In genomic region chr11:83112886-83113285, GRCh38 we compare ENCODE assay signal across 26 cellular contexts.
"Had no signal": no experiment of that assay in that cellular context is flagged by ENCODE, and none has a peak within 500 bp of the region (broad histone marks: within the 10 kb centered on the region; RNA-seq: fewer than 3 reads in every experiment).

No MANE protein-coding gene starts in this region.

- H3K27me3 Mint-ChIP-seq: dendritic cell treated with granulocyte-macrophage colony-stimulating factor and Interleukin-4, amounts not matched to agents 40 ng/mL and 50 ng/mL, for 4 days; memory B cell; naive B cell; natural killer cell treated with Interleukin-12 subunit alpha and Interleukin-12 subunit beta and Interleukin-15 and Interleukin-18, amount 100 ng/mL, for 72 hours had no signal

- H3K27ac ChIP-seq: colonic mucosa, esophagus muscularis mucosa, foreskin keratinocyte, gastroesophageal sphincter, heart left ventricle, hepatocyte, neural progenitor cell, prostate gland, right atrium auricular region, sigmoid colon, thoracic aorta, tibial nerve, upper lobe of left lung had no signal

- H3K4me3 ChIP-seq: colonic mucosa, esophagus muscularis mucosa, gastroesophageal sphincter, heart left ventricle, hepatocyte, lung, mucosa of descending colon, neural progenitor cell, prostate gland, right atrium auricular region, sigmoid colon, thoracic aorta, tibial nerve, upper lobe of left lung had no signal

- DNase-seq: colonic mucosa; effector memory CD4-positive, alpha-beta T cell; foreskin keratinocyte; heart left ventricle; kidney; mucosa of descending colon; naive B cell; sigmoid colon; stimulated activated CD4-positive, alpha-beta T cell treated with anti-CD3 and anti-CD28 coated beads, Interleukin-2, amount 100 ng/mL, for 24 hours; stimulated activated CD4-positive, alpha-beta T cell treated with anti-CD3 and anti-CD28 coated beads, Interleukin-4, amount 100 ng/mL, for 24 hours; stimulated activated naive CD8-positive, alpha-beta T cell treated with anti-CD3 and anti-CD28 coated beads, Interleukin-15, Interleukin-2, amounts not matched to agents 100 U/mL and 50 U/mL, for 24 hours; upper lobe of left lung had no signal

- H2AFZ ChIP-seq: hepatocyte, neural progenitor cell had no signal

- H3K79me2 ChIP-seq: hepatocyte had no signal

- H3K36me3 Mint-ChIP-seq: natural killer cell treated with Interleukin-12 subunit alpha and Interleukin-12 subunit beta and Interleukin-15 and Interleukin-18, amount 100 ng/mL, for 72 hours; neural progenitor cell; stimulated activated effector memory CD8-positive, alpha-beta T cell treated with anti-CD3 and anti-CD28 coated beads, Interleukin-12 subunit alpha, Interleukin-12 subunit beta, amount 100 ng/mL, for 72 hours had no signal

- ATAC-seq: foreskin keratinocyte; gastroesophageal sphincter; heart left ventricle; left lobe of liver; mucosa of descending colon; natural killer cell treated with Interleukin-12 subunit alpha and Interleukin-12 subunit beta and Interleukin-15 and Interleukin-18, amount 100 ng/mL, for 72 hours; stimulated activated effector memory CD8-positive, alpha-beta T cell treated with anti-CD3 and anti-CD28 coated beads, Interleukin-12 subunit alpha, Interleukin-12 subunit beta, amount 100 ng/mL, for 72 hours; stimulated activated naive CD8-positive, alpha-beta T cell treated with anti-CD3 and anti-CD28 coated beads, Interleukin-15, Interleukin-2, amounts not matched to agents 100 U/mL and 50 U/mL, for 24 hours had no signal

- H3K9ac ChIP-seq: neural progenitor cell had no signal

- H3K27ac Mint-ChIP-seq: dendritic cell treated with granulocyte-macrophage colony-stimulating factor and Interleukin-4, amounts not matched to agents 40 ng/mL and 50 ng/mL, for 4 days; memory B cell; naive B cell; natural killer cell treated with Interleukin-12 subunit alpha and Interleukin-12 subunit beta and Interleukin-15 and Interleukin-18, amount 100 ng/mL, for 72 hours; neural progenitor cell; stimulated activated effector memory CD8-positive, alpha-beta T cell treated with anti-CD3 and anti-CD28 coated beads, Interleukin-12 subunit alpha, Interleukin-12 subunit beta, amount 100 ng/mL, for 72 hours had no signal

- H3K36me3 ChIP-seq: colonic mucosa, esophagus muscularis mucosa, gastroesophageal sphincter, heart left ventricle, neural progenitor cell, prostate gland, right atrium auricular region, sigmoid colon, thoracic aorta, tibial nerve, upper lobe of left lung had no signal

- H3K4me3 Mint-ChIP-seq: dendritic cell treated with granulocyte-macrophage colony-stimulating factor and Interleukin-4, amounts not matched to agents 40 ng/mL and 50 ng/mL, for 4 days; memory B cell; naive B cell; natural killer cell treated with Interleukin-12 subunit alpha and Interleukin-12 subunit beta and Interleukin-15 and Interleukin-18, amount 100 ng/mL, for 72 hours; neural progenitor cell; stimulated activated effector memory CD8-positive, alpha-beta T cell treated with anti-CD3 and anti-CD28 coated beads, Interleukin-12 subunit alpha, Interleukin-12 subunit beta, amount 100 ng/mL, for 72 hours had no signal

- H3K4me1 ChIP-seq: colonic mucosa, foreskin keratinocyte, prostate gland, right atrium auricular region had no signal

- H3K27me3 ChIP-seq: colonic mucosa, esophagus muscularis mucosa, foreskin keratinocyte, gastroesophageal sphincter, heart left ventricle, hepatocyte, neural progenitor cell, right atrium auricular region, sigmoid colon, tibial nerve, upper lobe of left lung had no signal

- H3K9me3 Mint-ChIP-seq: dendritic cell treated with granulocyte-macrophage colony-stimulating factor and Interleukin-4, amounts not matched to agents 40 ng/mL and 50 ng/mL, for 4 days; memory B cell; natural killer cell treated with Interleukin-12 subunit alpha and Interleukin-12 subunit beta and Interleukin-15 and Interleukin-18, amount 100 ng/mL, for 72 hours; neural progenitor cell; stimulated activated effector memory CD8-positive, alpha-beta T cell treated with anti-CD3 and anti-CD28 coated beads, Interleukin-12 subunit alpha, Interleukin-12 subunit beta, amount 100 ng/mL, for 72 hours had no signal

- H3K9me3 ChIP-seq: colonic mucosa, esophagus muscularis mucosa, gastroesophageal sphincter, heart left ventricle, mucosa of descending colon, prostate gland, right atrium auricular region, sigmoid colon, thoracic aorta, tibial nerve, upper lobe of left lung had no signal

- H3K4me2 ChIP-seq: hepatocyte, neural progenitor cell had no signal
